ENCODE assay signal across 19 cellular contexts in genomic region chr14:99565383-99565782, GRCh38. TPM values are rescaled to one million over a fixed set of nuclear protein-coding genes. Genes with fewer than 3 reads are reported as not detected.
A peak's percentile ranks its signal among the peaks of the same experiment; 100 is the strongest.
DNase-seq lines count a peak whose midpoint lies in the region; ATAC-seq, FAIRE-seq and TF ChIP-seq lines count a peak whose summit lies in the region.
"Had no signal": no experiment of that assay in that cellular context is flagged by ENCODE, and none has a peak within 500 bp of the region (broad histone marks: within the 10 kb centered on the region; RNA-seq: fewer than 3 reads in every experiment).

No MANE protein-coding gene starts in this region.

- POLR2A ChIA-PET in SK-N-SH (lab: Yijun Ruan, JAX) (interaction anchor here (0.6 to 1.7 kb wide), 5 partner anchors 8 to 42 kb away, joined by 3 to 14 read pairs (median 4); partner anchors contain the start of gene CCDC85C), HepG2 (lab: Yijun Ruan, JAX) (interaction anchor here (1.1 to 2.2 kb wide), 5 partner anchors 9 to 41 kb away, joined by 3 to 8 read pairs (median 7); no protein-coding TSS in a partner anchor), HEK293T (lab: Yijun Ruan, JAX) (interaction anchor here (1.0 kb wide), 1 partner anchor 18 kb away, joined by 3 read pairs; no protein-coding TSS in a partner anchor)

- H3K9ac ChIP-seq in SK-N-SH (no peak overlapping the region), HepG2 (ENCODE audit: insufficient read depth, low read depth, low read length) (peak overlapping the region; percentile 25; the same call in 1 of the 2 replicates)

- BruUV-seq in HepG2 (replicated peaks; lab: Mats Ljungman, UMichigan): no TSS peak

- no peak for TF ChIP-seq POLR2A in body of pancreas (IDR thresholded peaks at IDR 0.05)
- TF ChIP-seq POLR2A in HepG2 (IDR thresholded peaks at IDR 0.05; ENCODE audit: insufficient read depth in 1 of 2, low read depth in 2 of 2, low read length in 2 of 2): no peak
- no peak for TF ChIP-seq POLR2A in suprapubic skin (IDR thresholded peaks at IDR 0.05)

- H3K27ac ChIP-seq in SK-N-SH (ENCODE audit: low read depth in 2 of 2, low read length in 1 of 2): peak overlapping the region in 1 of 2 experiments; percentile 99; a peak in 3 of 4 replicates
- peak overlapping the region; percentile 42 to 91 (median 88) for H3K27ac ChIP-seq in body of pancreas
- peak overlapping the region; percentile 91 for H3K27ac ChIP-seq in HepG2 (ENCODE audit: extremely low read length, insufficient read depth, low read length)
- peak overlapping the region; percentile 77 for H3K27ac ChIP-seq in suprapubic skin
- H3K27ac ChIP-seq: SJCRH30 had no signal

- WGBS in SK-N-SH (ENCODE audit: low lambda C conversion rate): 77% methylated on average over 4 of the region's 4 CpGs
- 77% methylated on average over 4 of the region's 4 CpGs; no CpG with 5 or more reads in 1 of the 2 donors for WGBS in body of pancreas, 2 donors
- no CpG with 5 or more reads among the region's 4 CpGs for WGBS in HepG2 (ENCODE audit: low lambda C conversion rate)
- 51% methylated on average over 4 of the region's 4 CpGs for WGBS in suprapubic skin

- TF ChIP-seq RAD21 in SK-N-SH (IDR thresholded peaks at IDR 0.05; ENCODE audit: low read length) (no peak), HepG2 (CRISPR knock-in tag; IDR thresholded peaks at IDR 0.05) (no peak)

- no peak overlapping the region for H2AFZ ChIP-seq in SK-N-SH (ENCODE audit: low read depth)
- no peak overlapping the region for H2AFZ ChIP-seq in HepG2 (ENCODE audit: low read length)

- H4K20me1 ChIP-seq in SK-N-SH (ENCODE audit: insufficient read depth) (peaks cover 81% of the 10 kb centered on the region), HepG2 (ENCODE audit: insufficient read depth, low read length) (peaks cover 12% of the 10 kb centered on the region)

- ATAC-seq in SK-N-SH treated with all-trans-retinoic acid at 6 μM for 48 hours (no peak), body of pancreas (no peak), HepG2 (no peak), HG03159 (IDR thresholded peaks at IDR 0.05; ENCODE audit: unreplicated experiment) (no peak)
- ATAC-seq: HCT116, upper lobe of right lung had no signal

- intact Hi-C loops in body of pancreas (cut with DNase I) (loop anchor here (5.0 kb wide), 1 partner anchor 42 kb away; no protein-coding TSS in a partner anchor), HepG2 (cut with micrococcal nuclease; ENCODE audit: unreplicated experiment) (no loop called here)

- TF ChIP-seq CTCF in SK-N-SH (IDR thresholded peaks at IDR 0.05) (no peak), body of pancreas (IDR thresholded peaks at IDR 0.05) (no peak), HepG2 (CRISPR knock-in tag; IDR thresholded peaks at IDR 0.05) (no peak), suprapubic skin (IDR thresholded peaks at IDR 0.05) (no peak)

- in situ Hi-C loops in HepG2 (cut with HindIII; ENCODE audit: extremely low pct_ligation_motif_present, low pct_unique_long_range_greater_than_20kb): loop anchor here (5.0 kb wide), 1 partner anchor 37 kb away; the partner anchor contains the start of gene CCDC85C

- TF ChIP-seq EP300 in SK-N-SH (IDR thresholded peaks at IDR 0.05; ENCODE audit: borderline replicate concordance in 1 of 2, low read depth in 1 of 2, low read length in 1 of 2) (no peak), HepG2 (IDR thresholded peaks at IDR 0.05; ENCODE audit: low read depth in 2 of 2, low read length in 2 of 2) (no peak), HepG2 (CRISPR knock-in tag; IDR thresholded peaks at IDR 0.05; ENCODE audit: borderline replicate concordance) (no peak), suprapubic skin (IDR thresholded peaks at IDR 0.05) (no peak)

- no peaks in the 10 kb centered on the region for H3K9me2 ChIP-seq in SK-N-SH

- FAIRE-seq in HepG2 (lab: Jason Lieb, UNC): no peak
- FAIRE-seq: endometrium, frontal cortex, G401.6 had no signal

- DNase-seq in SK-N-SH (no peak), body of pancreas (no peak), HepG2 (ENCODE audit: low spot score) (no peak), suprapubic skin (ENCODE audit: low spot score in 2 of 2) (no peak), HEK293T (ENCODE audit: extremely low spot score) (no peak)
- no peak for DNase-seq in activated CD4-positive, alpha-beta T cell treated with anti-CD3 and anti-CD28 coated beads for 1 hour
- DNase-seq: activated naive CD8-positive, alpha-beta T cell treated with anti-CD3 and anti-CD28 coated beads, Interleukin-2, amount 10 ng/mL, durations not matched to agents 7 days and 5 days; activated T-cell treated with anti-CD3 and anti-CD28 coated beads, Interleukin-2, amount 50 U/mL, for 48 hours; mesenchymal stem cell; NCI-H1048; NCI-H226; SJCRH30; upper lobe of right lung had no signal

- CTCF ChIA-PET in SK-N-SH (lab: Yijun Ruan, JAX): interaction anchor here (0.9 to 5.2 kb wide), 10 partner anchors 9 to 63 kb away, joined by 3 to 37 read pairs (median 4); partner anchors contain the start of gene CCDC85C
- CTCF ChIA-PET in HepG2 (lab: Yijun Ruan, JAX; ENCODE audit: low intra/inter-chr PET ratio, low total read pairs): no interaction called here
- CTCF ChIA-PET in HEK293T (lab: Yijun Ruan, JAX): no interaction called here

- no peaks in the 10 kb centered on the region for H3K27me3 ChIP-seq in SK-N-SH (ENCODE audit: insufficient read depth)
- H3K27me3 ChIP-seq in body of pancreas: no peaks in the 10 kb centered on the region
- no peaks in the 10 kb centered on the region for H3K27me3 ChIP-seq in HepG2 (ENCODE audit: control insufficient read depth in 1 of 2, insufficient read depth in 2 of 2, low read length in 2 of 2)
- H3K27me3 ChIP-seq in suprapubic skin: no peaks in the 10 kb centered on the region
- H3K27me3 ChIP-seq: SJCRH30, upper lobe of right lung had no signal

- H3K4me1 ChIP-seq in SK-N-SH (ENCODE audit: control insufficient read depth in 1 of 2, insufficient read depth in 2 of 2, low read depth in 1 of 2, low read length in 1 of 2): peaks cover 51 to 97% of the 10 kb centered on the region in 2 experiments
- H3K4me1 ChIP-seq in body of pancreas: peaks cover 100% of the 10 kb centered on the region
- peaks cover 95% of the 10 kb centered on the region for H3K4me1 ChIP-seq in HepG2 (ENCODE audit: insufficient read depth, low read length)
- H3K4me1 ChIP-seq in suprapubic skin: peaks cover 69% of the 10 kb centered on the region

- H3K4me3 ChIP-seq in SK-N-SH (ENCODE audit: low read depth in 2 of 2, low read length in 1 of 2) (no peak overlapping the region), body of pancreas (no peak overlapping the region), HepG2 (replicated peaks in 1 of 3; ENCODE audit: insufficient read depth in 1 of 3, low read depth in 2 of 3, low read length in 3 of 3) (peak overlapping the region in 1 of 3 experiments; percentile 54; a peak in 1 of 6 replicates), suprapubic skin (no peak overlapping the region)
- H3K4me3 ChIP-seq: SJCRH30, upper lobe of right lung had no signal

- H3K36me3 ChIP-seq in SK-N-SH (replicated peaks in 1 of 2; ENCODE audit: control insufficient read depth in 1 of 2, insufficient read depth in 2 of 2, low read length in 1 of 2) (no peaks in the 10 kb centered on the region), body of pancreas (replicated peaks in 1 of 2; ENCODE audit: insufficient read depth in 1 of 2, low read depth in 2 of 2) (no peaks in the 10 kb centered on the region), HepG2 (replicated peaks in 1 of 2; ENCODE audit: control insufficient read depth in 1 of 2, insufficient read depth in 2 of 2, low read length in 2 of 2) (no peaks in the 10 kb centered on the region), suprapubic skin (no peaks in the 10 kb centered on the region)
- H3K36me3 ChIP-seq: SJCRH30, upper lobe of right lung had no signal

- H3K79me2 ChIP-seq in SK-N-SH (ENCODE audit: insufficient read depth) (peaks cover 90% of the 10 kb centered on the region), HepG2 (ENCODE audit: insufficient read depth, low read length) (peaks cover 95% of the 10 kb centered on the region)

- peak overlapping the region; percentile 62; the same call in 1 of the 2 replicates for H3K4me2 ChIP-seq in SK-N-SH
- H3K4me2 ChIP-seq in HepG2 (ENCODE audit: low read depth, low read length): peak overlapping the region; percentile 80; the same call in 1 of the 2 replicates

- H3F3A ChIP-seq in SK-N-SH (replicated peaks; ENCODE audit: insufficient read depth): peaks cover 9% of the 10 kb centered on the region

- H3K9me3 ChIP-seq in SK-N-SH: no peaks in the 10 kb centered on the region
- no peaks in the 10 kb centered on the region for H3K9me3 ChIP-seq in body of pancreas
- H3K9me3 ChIP-seq in HepG2 (ENCODE audit: low read length): no peaks in the 10 kb centered on the region
- H3K9me3 ChIP-seq in suprapubic skin: no peaks in the 10 kb centered on the region
- H3K9me3 ChIP-seq: SJCRH30, upper lobe of right lung had no signal

TF ChIP-seq in HEK293T, 16 proteins besides CTCF, POLR2A, EP300 and RAD21 (continues in another document):
- TF ChIP-seq ARNT (IDR thresholded peaks at IDR 0.05): no peak

RNA-seq across cellular contexts. Expression of gene CCDC85C, which starts 38.6 kb away (rescaled TPM):
- polyA plus RNA-seq in SK-N-SH (2012; rRNA removed): 9.6 and 10.6 TPM in 2 replicates
- 5.3 and 8.4 TPM in 2 replicates for polyA plus RNA-seq in SK-N-SH (2012; cell fraction: cytosol; rRNA removed)
- 12.9 and 13.1 TPM in 2 replicates for polyA plus RNA-seq in SK-N-SH (2012; cell fraction: nucleus; rRNA removed)
- 10 to 100 TPM in 1 of 2 donors, 1 to 10 TPM in 1; 8.9 to 10.1 TPM for total RNA-seq in body of pancreas
- 43.8 and 47.6 TPM in 2 replicates for total RNA-seq in HepG2 (2016; rRNA removed; fragmentation: Illumina TruSeq; extraction: Trizol)
- total RNA-seq in HepG2 (2016; cell fraction: cytosol; rRNA removed; fragmentation: Illumina TruSeq; extraction: Trizol; ENCODE audit: low read depth): 4.3 and 4.6 TPM in 2 replicates
- total RNA-seq in HepG2 (2016; cell fraction: insoluble cytoplasmic fraction; rRNA removed; fragmentation: Illumina TruSeq; extraction: Trizol): 33.8 and 47.0 TPM in 2 replicates
- total RNA-seq in HepG2 (2016; cell fraction: membrane; rRNA removed; fragmentation: Illumina TruSeq; extraction: Trizol): 30.8 and 30.9 TPM in 2 replicates
- total RNA-seq in HepG2 (2016; cell fraction: nucleus; rRNA removed; fragmentation: Illumina TruSeq; extraction: Trizol): 23.1 and 29.3 TPM in 2 replicates
- polyA plus RNA-seq in HepG2 (2011; rRNA removed): 18.8 and 30.3 TPM in 2 replicates
- polyA plus RNA-seq in HepG2 (2011; cell fraction: cytosol; rRNA removed): 21.2 and 24.0 TPM in 2 replicates
- polyA plus RNA-seq in HepG2 (2011; cell fraction: nucleus; rRNA removed): 30.3 and 32.6 TPM in 2 replicates
- 41.6 and 57.3 TPM in 2 replicates for polyA plus RNA-seq in HepG2 (2012)
- polyA plus RNA-seq in HepG2 (2016; cell fraction: cytosol; fragmentation: Illumina TruSeq; extraction: Trizol; ENCODE audit: low read depth): 4.1 and 4.6 TPM in 2 replicates
- 36.1 and 43.0 TPM in 2 replicates for polyA plus RNA-seq in HepG2 (2016; cell fraction: insoluble cytoplasmic fraction; fragmentation: Illumina TruSeq; extraction: Trizol; ENCODE audit: low read depth)
- 18.9 and 20.2 TPM in 2 replicates for polyA plus RNA-seq in HepG2 (2016; cell fraction: membrane; fragmentation: Illumina TruSeq; extraction: Trizol; ENCODE audit: low read depth)
- 40.1 and 40.7 TPM in 2 replicates for polyA plus RNA-seq in HepG2 (2016; cell fraction: nucleus; fragmentation: Illumina TruSeq; extraction: Trizol; ENCODE audit: insufficient read depth, low read depth)
- 44.2 and 114 TPM in 2 replicates for polyA minus RNA-seq in HepG2 (2011; rRNA and poly(A)+ RNA removed; ENCODE audit: low replicate concordance)
- polyA minus RNA-seq in HepG2 (2011; cell fraction: cytosol; rRNA and poly(A)+ RNA removed): 33.8 and 37.6 TPM in 2 replicates
- polyA minus RNA-seq in HepG2 (2011; cell fraction: nucleus; rRNA and poly(A)+ RNA removed): 11.8 and 12.0 TPM in 2 replicates
- 10 to 100 TPM; 18.8 to 53.2 (median 48.0) TPM for total RNA-seq in suprapubic skin

Comparison
In these comparisons a context has a peak if more than half of its experiments do, and no peak if none do; other contexts are left out.
1. Of the 25 proteins assayed by ChIP-seq in both HepG2 and SK-N-SH: peak only in HepG2: FOSL2; only in SK-N-SH: none; in both: none; in neither: 24.